ENCODE assay signal across 12 cellular contexts in genomic region chr1:15168479-15168878, GRCh38. TPM values are rescaled to one million over a fixed set of nuclear protein-coding genes. Genes with fewer than 3 reads are reported as not detected.
DNase-seq lines count a peak whose midpoint lies in the region; ATAC-seq and TF ChIP-seq lines count a peak whose summit lies in the region.
"Had no signal": no experiment of that assay in that cellular context is flagged by ENCODE, and none has a peak within 500 bp of the region (broad histone marks: within the 10 kb centered on the region; RNA-seq: fewer than 3 reads in every experiment).

No MANE protein-coding gene starts in this region.

- H3K4me3 ChIP-seq in fibroblast of villous mesenchyme (ENCODE audit: low read depth, low read length) (no peak overlapping the region), stomach (no peak overlapping the region)
- H3K4me3 ChIP-seq: psoas muscle had no signal

- H3K9me3 ChIP-seq in stomach, result no peaks in the 10 kb centered on the region
- H3K9me3 ChIP-seq: psoas muscle had no signal

- ATAC-seq in GM21786 (IDR thresholded peaks at IDR 0.05; ENCODE audit: unreplicated experiment), result peak; percentile 47
- no peak for ATAC-seq in HG03457 (IDR thresholded peaks at IDR 0.05; ENCODE audit: unreplicated experiment)
- ATAC-seq: HCT116, psoas muscle had no signal

- H3K36me3 ChIP-seq in stomach, result no peaks in the 10 kb centered on the region

- H3K9me3 Mint-ChIP-seq in nephron progenitor cell, result peaks cover 4% of the 10 kb centered on the region
- H3K9me3 Mint-ChIP-seq: activated B cell treated with CpG ODN at 0.5 μM for 24 hours; activated naive CD8-positive, alpha-beta T cell treated with anti-CD3 and anti-CD28 coated beads for 36 hours had no signal

- WGBS in stomach, 5 donors, result 14 to 32% (median 26%) methylated on average over 5 of the region's 5 CpGs

- peaks cover 3% of the 10 kb centered on the region for H3K27me3 Mint-ChIP-seq in nephron progenitor cell (ENCODE audit: low read depth, poor library complexity)

- intact Hi-C loops in stomach (cut with DNase I; ENCODE audit: low total_unique reads), result no loop called here

- TF ChIP-seq POLR2A in stomach (IDR thresholded peaks at IDR 0.05) (no peak), erythroblast (IDR thresholded peaks at IDR 0.05; ENCODE audit: low read length) (no peak)

- TF ChIP-seq EP300 in stomach (IDR thresholded peaks at IDR 0.05), result no peak

- no peaks in the 10 kb centered on the region for H3K27me3 ChIP-seq in stomach

- H3K4me1 ChIP-seq in stomach, result peaks cover 43 to 82% (median 62%) of the 10 kb centered on the region in 4 donors
- H3K4me1 ChIP-seq: psoas muscle had no signal

- no peaks in the 10 kb centered on the region for H3K36me3 Mint-ChIP-seq in nephron progenitor cell (ENCODE audit: low read depth)
- H3K36me3 Mint-ChIP-seq: activated naive CD8-positive, alpha-beta T cell treated with anti-CD3 and anti-CD28 coated beads for 36 hours had no signal

- peak overlapping the region; percentile 46 to 74 (median 70) for H3K27ac ChIP-seq in stomach
- H3K27ac ChIP-seq: psoas muscle had no signal

- peak; percentile 2 for TF ChIP-seq CTCF in fibroblast of villous mesenchyme (IDR thresholded peaks at IDR 0.05; ENCODE audit: insufficient read depth, low read depth, low read length)
- no peak for TF ChIP-seq CTCF in stomach (IDR thresholded peaks at IDR 0.05)
- no peak for TF ChIP-seq CTCF in nephron progenitor cell (IDR thresholded peaks at IDR 0.05)

- H3K27ac Mint-ChIP-seq in nephron progenitor cell, result no peak overlapping the region
- H3K27ac Mint-ChIP-seq: activated B cell treated with CpG ODN at 0.5 μM for 24 hours; activated naive CD8-positive, alpha-beta T cell treated with anti-CD3 and anti-CD28 coated beads for 36 hours had no signal

- H3K4me1 Mint-ChIP-seq in nephron progenitor cell, result peaks cover 22% of the 10 kb centered on the region
- H3K4me1 Mint-ChIP-seq: activated B cell treated with CpG ODN at 0.5 μM for 24 hours had no signal

- no peak overlapping the region for H3K4me3 Mint-ChIP-seq in nephron progenitor cell
- H3K4me3 Mint-ChIP-seq: activated B cell treated with CpG ODN at 0.5 μM for 24 hours; activated naive CD8-positive, alpha-beta T cell treated with anti-CD3 and anti-CD28 coated beads for 36 hours had no signal

- DNase-seq in T1000 (lab: John Stamatoyannopoulos, UW) (peak; percentile 52), fibroblast of villous mesenchyme (ENCODE audit: low read depth) (peak; percentile 88), stomach (no peak), nephron progenitor cell (no peak), erythroblast (lab: John Stamatoyannopoulos, UW) (no peak)
- DNase-seq: activated B cell treated with CpG ODN at 0.5 μM for 24 hours; activated naive CD8-positive, alpha-beta T cell treated with anti-CD3 and anti-CD28 coated beads for 36 hours; NCI-H524; psoas muscle had no signal

RNA-seq across cellular contexts. Expression of gene TMEM51, which starts 14.9 kb away (rescaled TPM):
- 14.8 and 18.6 TPM in 2 replicates for total RNA-seq in fibroblast of villous mesenchyme
- total RNA-seq in stomach, result 10 to 100 TPM in 4 of 5 donors, 1 to 10 TPM in 1; 1.2 to 32.2 (median 13.8) TPM
- 10 to 100 TPM; 13.6 to 18.2 (median 17.2) TPM for polyA plus RNA-seq in stomach
- total RNA-seq: activated B cell treated with CpG ODN at 0.5 μM for 24 hours; activated naive CD8-positive, alpha-beta T cell treated with anti-CD3 and anti-CD28 coated beads for 36 hours had no signal

Comparison
In these comparisons a context has a peak if more than half of its experiments do, and no peak if none do; other contexts are left out.
1. DNase-seq: peak in T1000 (single experiment) and fibroblast of villous mesenchyme (single experiment); none in stomach (single experiment), nephron progenitor cell (single experiment) and erythroblast (0 of 2).